Comparison of ENCODE assay signal across 10 cellular contexts in genomic region chr9:33506626-33507370, GRCh38. TPM values are rescaled to one million over a fixed set of nuclear protein-coding genes. Genes with fewer than 3 reads are reported as not detected.
DNase-seq lines count a peak whose midpoint lies in the region; ATAC-seq and TF ChIP-seq lines count a peak whose summit lies in the region.
"Had no signal": no experiment of that assay in that cellular context is flagged by ENCODE, and none has a peak within 500 bp of the region (broad histone marks: within the 10 kb centered on the region; RNA-seq: fewer than 3 reads in every experiment).

No MANE protein-coding gene starts in this region.

- H3K4me1 Mint-ChIP-seq in stimulated activated effector memory CD8-positive, alpha-beta T cell treated with anti-CD3 and anti-CD28 coated beads, Interleukin-12 subunit alpha, Interleukin-12 subunit beta, amount 100 ng/mL, for 72 hours = no peaks in the 10 kb centered on the region

- H3K27me3 ChIP-seq in SJSA1 (replicated peaks) = no peaks in the 10 kb centered on the region
- H3K27me3 ChIP-seq in A673 (replicated peaks; ENCODE audit: insufficient read depth, low read depth, low read length, poor library complexity) = no peaks in the 10 kb centered on the region

- intact Hi-C loops in A673 (cut with micrococcal nuclease; ENCODE audit: unreplicated experiment) = no loop called here

- CTCF ChIA-PET in A673 (lab: Charles Lee) = no interaction called here

- H3K9me3 Mint-ChIP-seq in stimulated activated effector memory CD8-positive, alpha-beta T cell treated with anti-CD3 and anti-CD28 coated beads, Interleukin-12 subunit alpha, Interleukin-12 subunit beta, amount 100 ng/mL, for 72 hours = no peaks in the 10 kb centered on the region
- H3K9me3 Mint-ChIP-seq: immature natural killer cell had no signal

- DNase-seq in DMS53 (lab: John Stamatoyannopoulos, UW) (peak; percentile 45), DMS53 treated with DMSO at 0.1 percent for 48 hours (lab: John Stamatoyannopoulos, UW; ENCODE audit: unreplicated experiment) (no peak), SJSA1 (ENCODE audit: low read depth in 1 of 2, low spot score in 2 of 2) (peak; percentile 76 to 83), fibroblast of villous mesenchyme (ENCODE audit: low read depth) (peak; percentile 77), A673 (ENCODE audit: low spot score) (no peak), NCI-H446 (lab: John Stamatoyannopoulos, UW) (no peak)
- no peak for DNase-seq in stimulated activated effector memory CD8-positive, alpha-beta T cell treated with anti-CD3 and anti-CD28 coated beads, Interleukin-12 subunit alpha, Interleukin-12 subunit beta, amount 100 ng/mL, for 72 hours (ENCODE audit: low spot score in 2 of 2)
- DNase-seq: immature natural killer cell had no signal

- no peak overlapping the region for H3K4me3 ChIP-seq in SJSA1
- H3K4me3 ChIP-seq in fibroblast of villous mesenchyme (ENCODE audit: low read depth, low read length) = peak overlapping the region; percentile 32
- H3K4me3 ChIP-seq in A673 (ENCODE audit: low read depth, low read length, poor library complexity, severe bottlenecking) = no peak overlapping the region

- no peak overlapping the region for H3K4me3 Mint-ChIP-seq in stimulated activated effector memory CD8-positive, alpha-beta T cell treated with anti-CD3 and anti-CD28 coated beads, Interleukin-12 subunit alpha, Interleukin-12 subunit beta, amount 100 ng/mL, for 72 hours
- H3K4me3 Mint-ChIP-seq: immature natural killer cell had no signal

- H3K36me3 ChIP-seq in SJSA1 = no peaks in the 10 kb centered on the region
- no peaks in the 10 kb centered on the region for H3K36me3 ChIP-seq in A673 (ENCODE audit: insufficient read depth, low read length, poor library complexity, severe bottlenecking)

- H3K4me1 ChIP-seq in SJSA1 (replicated peaks) (peaks cover 5% of the 10 kb centered on the region; the same call in 1 of the 2 replicates), A673 (ENCODE audit: insufficient read depth, low read length, poor library complexity, severe bottlenecking) (no peaks in the 10 kb centered on the region)

- peak overlapping the region; percentile 40 for H3K27ac Mint-ChIP-seq in stimulated activated effector memory CD8-positive, alpha-beta T cell treated with anti-CD3 and anti-CD28 coated beads, Interleukin-12 subunit alpha, Interleukin-12 subunit beta, amount 100 ng/mL, for 72 hours
- H3K27ac Mint-ChIP-seq: immature natural killer cell had no signal

- POLR2A ChIA-PET in A673 (lab: Charles Lee; ENCODE audit: low non-redundant PET) = no interaction called here

- BruUV-seq in A673 (replicated peaks; lab: Mats Ljungman, UMichigan) = no TSS peak

- TF ChIP-seq CTCF in fibroblast of villous mesenchyme (IDR thresholded peaks at IDR 0.05; ENCODE audit: insufficient read depth, low read depth, low read length) (no peak), A673 (conservative IDR thresholded peaks at IDR 0.05; ENCODE audit: low read depth, low read length) (no peak)

- peak; percentile 42 for ATAC-seq in stimulated activated effector memory CD8-positive, alpha-beta T cell treated with anti-CD3 and anti-CD28 coated beads, Interleukin-12 subunit alpha, Interleukin-12 subunit beta, amount 100 ng/mL, for 72 hours
- ATAC-seq in GM18502 (IDR thresholded peaks at IDR 0.05; ENCODE audit: poor library complexity, unreplicated experiment) = no peak

- H3K27ac ChIP-seq in SJSA1 (peak overlapping the region; percentile 85), A673 (ENCODE audit: low read depth, low read length, poor library complexity, severe bottlenecking) (no peak overlapping the region)
- H3K27ac ChIP-seq: 22Rv1 had no signal

- H3K36me3 Mint-ChIP-seq in stimulated activated effector memory CD8-positive, alpha-beta T cell treated with anti-CD3 and anti-CD28 coated beads, Interleukin-12 subunit alpha, Interleukin-12 subunit beta, amount 100 ng/mL, for 72 hours = peaks cover 4% of the 10 kb centered on the region
- H3K36me3 Mint-ChIP-seq: immature natural killer cell had no signal

- no peaks in the 10 kb centered on the region for H3K9me3 ChIP-seq in SJSA1 (replicated peaks)
- H3K9me3 ChIP-seq in A673 (ENCODE audit: low read depth, low read length, poor library complexity, severe bottlenecking) = no peaks in the 10 kb centered on the region

RNA-seq across cellular contexts. Expression of gene ANKRD18B, which starts 17.3 kb away (rescaled TPM):
- not detected in 2 replicates for total RNA-seq in SJSA1 (2014; rRNA removed; shearing (Covaris generic))
- total RNA-seq in fibroblast of villous mesenchyme (0.97 TPM in 1 of 2 replicates, not detected in the other), A673 (2021) (not detected in 2 replicates)

RNA-seq across cellular contexts. Expression of gene NOL6, which starts 33.1 kb away (rescaled TPM):
- total RNA-seq in SJSA1 (2014; rRNA removed; shearing (Covaris generic)) = 11.9 and 14.5 TPM in 2 replicates
- total RNA-seq in fibroblast of villous mesenchyme (30.9 and 32.4 TPM in 2 replicates), A673 (2021) (36.3 and 49.6 TPM in 2 replicates)

RNA-seq across cellular contexts. Expression of gene AQP3, which starts 59.4 kb away (rescaled TPM):
- not detected in 2 replicates for total RNA-seq in SJSA1 (2014; rRNA removed; shearing (Covaris generic))
- total RNA-seq in fibroblast of villous mesenchyme (0.86 and 0.97 TPM in 2 replicates), A673 (2021) (0.37 and 0.43 TPM in 2 replicates)

Comparison
In these comparisons a context has a peak if more than half of its experiments do, and no peak if none do; other contexts are left out.
1. DNase-seq: peak in DMS53 (single experiment), SJSA1 (2 of 2) and fibroblast of villous mesenchyme (single experiment); none in DMS53 treated with DMSO at 0.1 percent for 48 hours (single experiment), stimulated activated effector memory CD8-positive, alpha-beta T cell treated with anti-CD3 and anti-CD28 coated beads, Interleukin-12 subunit alpha, Interleukin-12 subunit beta, amount 100 ng/mL, for 72 hours (0 of 2), A673 (single experiment) and NCI-H446 (0 of 2).